ENCODE assay signal across 9 cellular contexts in genomic region chr3:183554377-183554776, GRCh38. TPM values are rescaled to one million over a fixed set of nuclear protein-coding genes. Genes with fewer than 3 reads are reported as not detected.
DNase-seq lines count a peak whose midpoint lies in the region; ATAC-seq and TF ChIP-seq lines count a peak whose summit lies in the region.
"Had no signal": no experiment of that assay in that cellular context is flagged by ENCODE, and none has a peak within 500 bp of the region (broad histone marks: within the 10 kb centered on the region; RNA-seq: fewer than 3 reads in every experiment).

No MANE protein-coding gene starts in this region.

- TF ChIP-seq CTCF in NB4 (IDR thresholded peaks at IDR 0.05; ENCODE audit: low read depth, low read length) = no peak

- peak overlapping the region; percentile 19 for H3K4me3 ChIP-seq in NB4 (ENCODE audit: low read depth, low read length)

- DNase-seq in AML-193 (lab: John Stamatoyannopoulos, UW) (peak; percentile 33 to 47), NB4 (ENCODE audit: low read depth) (peak; percentile 25), NCI-H1092 treated with DMSO at 0.1 percent for 48 hours (lab: John Stamatoyannopoulos, UW) (no peak), globus pallidus (ENCODE audit: low spot score) (no peak), G401 (ENCODE audit: low spot score) (no peak)

- ATAC-seq in GM18870 (IDR thresholded peaks at IDR 0.05; ENCODE audit: unreplicated experiment) (peak; percentile 41), esophagus mucosa (peak; percentile 37), HG02642 (IDR thresholded peaks at IDR 0.05; ENCODE audit: poor library complexity, unreplicated experiment) (no peak)

- in situ Hi-C loops in G401 (cut with HindIII; ENCODE audit: low sequenced_read_pairs) = no loop called here

- TF ChIP-seq POLR2A in NB4 (IDR thresholded peaks at IDR 0.05; ENCODE audit: extremely low read depth, insufficient read length) = no peak

RNA-seq across cellular contexts. Expression of gene KLHL6, which starts 1.1 kb away (rescaled TPM):
- 0.76 TPM for total RNA-seq in esophagus mucosa
- total RNA-seq in G401 (2014; rRNA removed; shearing (Covaris generic)) = not detected in 2 replicates
- total RNA-seq: HT1080 had no signal

Comparison
In these comparisons a context has a peak if more than half of its experiments do, and no peak if none do; other contexts are left out.
1. DNase-seq: peak in AML-193 (2 of 2) and NB4 (single experiment); none in NCI-H1092 treated with DMSO at 0.1 percent for 48 hours (single experiment), globus pallidus (single experiment) and G401 (single experiment).